In genomic region chr16:25279491-25279890, GRCh38 we compare ENCODE assay signal across 31 cellular contexts.
"Had no signal": no experiment of that assay in that cellular context is flagged by ENCODE, and none has a peak within 500 bp of the region (broad histone marks: within the 10 kb centered on the region; RNA-seq: fewer than 3 reads in every experiment).

No MANE protein-coding gene starts in this region.

- H3K9me3 ChIP-seq: pancreas, prostate gland, right atrium auricular region, upper lobe of right lung had no signal

- H3K4me1 ChIP-seq: ascending aorta, heart left ventricle, pancreas, prostate gland, right atrium auricular region, stomach, tibial artery, upper lobe of right lung had no signal

- H3K36me3 ChIP-seq: ascending aorta, heart left ventricle, pancreas, prostate gland, right atrium auricular region, stomach, tibial artery, upper lobe of right lung, WERI-Rb-1 had no signal

- DNase-seq: activated CD4-positive, alpha-beta memory T cell treated with anti-CD3 and anti-CD28 coated beads for 36 hours; activated CD4-positive, alpha-beta T cell treated with anti-CD3 and anti-CD28 coated beads, Interleukin-2, amount 10 ng/mL, durations not matched to agents 24 days and 14 days; activated CD4-positive, CD25-positive, alpha-beta regulatory T cell treated with anti-CD3 and anti-CD28 coated beads, Interleukin-2, amount 50 U/mL, for 72 hours; activated CD8-positive, alpha-beta memory T cell treated with anti-CD3 and anti-CD28 coated beads, Interleukin-2, amount 50 U/mL, for 4 hours; activated gamma-delta T cell; activated naive CD4-positive, alpha-beta T cell treated with anti-CD3 and anti-CD28 coated beads, Interleukin-2, amount 10 ng/mL, durations not matched to agents 7 days and 5 days; activated naive CD8-positive, alpha-beta T cell treated with anti-CD3 and anti-CD28 coated beads, Interleukin-2, amount 10 ng/mL, durations not matched to agents 7 days and 5 days; activated T-cell treated with anti-CD3 and anti-CD28 coated beads, Interleukin-2, amount 50 U/mL, for 1 hour; caudate nucleus; cortex of kidney; heart left ventricle; hypothalamus; immature natural killer cell; kidney; midbrain; naive thymus-derived CD4-positive, alpha-beta T cell; nucleus accumbens; pancreas; stimulated activated CD4-positive, alpha-beta T cell treated with anti-CD3 and anti-CD28 coated beads, Interleukin-15, amount 100 ng/mL, for 24 hours; stimulated activated CD4-positive, alpha-beta T cell treated with anti-CD3 and anti-CD28 coated beads, Interleukin-2, amount 100 ng/mL, for 24 hours; stimulated activated naive B cell treated with anti-CD40 and anti-IgM and Interleukin-4, amounts not matched to agents 10 μg/mL and 1 μg/mL and 100 μg/mL, for 72 hours; stomach; T-helper 17 cell; T1000; tibial artery; upper lobe of right lung; WERI-Rb-1 had no signal

- H3K4me3 ChIP-seq: ascending aorta, heart left ventricle, pancreas, prostate gland, right atrium auricular region, stomach, tibial artery, upper lobe of right lung had no signal

- ATAC-seq: heart left ventricle; naive thymus-derived CD4-positive, alpha-beta T cell; pancreas; stimulated activated naive B cell treated with anti-CD40 and anti-IgM and Interleukin-4, amounts not matched to agents 10 μg/mL and 1 μg/mL and 100 μg/mL, for 72 hours; T-helper 17 cell; upper lobe of right lung had no signal

- H3K27me3 ChIP-seq: ascending aorta, heart left ventricle, right atrium auricular region, tibial artery, upper lobe of right lung had no signal

- H3K27ac ChIP-seq: ascending aorta, heart left ventricle, pancreas, prostate gland, right atrium auricular region, stomach, tibial artery, upper lobe of right lung, WERI-Rb-1 had no signal

- FAIRE-seq: endothelial cell of umbilical vein, kidney, pancreas had no signal
